ENCODE assay signal across 32 cellular contexts in genomic region chr2:140851258-140851657, GRCh38.
"Had no signal": no experiment of that assay in that cellular context is flagged by ENCODE, and none has a peak within 500 bp of the region (broad histone marks: within the 10 kb centered on the region; RNA-seq: fewer than 3 reads in every experiment).

No MANE protein-coding gene starts in this region.

- H3K4me1 ChIP-seq: SJCRH30 had no signal

- H3K4me1 Mint-ChIP-seq: activated CD4-positive, alpha-beta memory T cell treated with anti-CD3 and anti-CD28 coated beads, Interleukin-2, amount 10 ng/mL, durations not matched to agents 7 days and 5 days; activated CD8-positive, alpha-beta memory T cell treated with anti-CD3 and anti-CD28 coated beads, Interleukin-2, amount 10 ng/mL, durations not matched to agents 7 days and 5 days; activated naive CD8-positive, alpha-beta T cell treated with anti-CD3 and anti-CD28 coated beads for 36 hours; central memory CD8-positive, alpha-beta T cell had no signal

- H3K4me3 Mint-ChIP-seq: activated CD4-positive, alpha-beta memory T cell treated with anti-CD3 and anti-CD28 coated beads, Interleukin-2, amount 10 ng/mL, durations not matched to agents 7 days and 5 days; activated CD8-positive, alpha-beta memory T cell treated with anti-CD3 and anti-CD28 coated beads, Interleukin-2, amount 10 ng/mL, durations not matched to agents 7 days and 5 days; activated naive CD8-positive, alpha-beta T cell treated with anti-CD3 and anti-CD28 coated beads for 36 hours; central memory CD8-positive, alpha-beta T cell had no signal

- H3K9me3 ChIP-seq: MG63, SJCRH30 had no signal

- DNase-seq: activated CD4-positive, alpha-beta memory T cell treated with anti-CD3 and anti-CD28 coated beads, Interleukin-2, amount 10 ng/mL, durations not matched to agents 7 days and 5 days; activated CD4-positive, alpha-beta T cell treated with anti-CD3 and anti-CD28 coated beads for 1 hour; activated CD4-positive, alpha-beta T cell treated with anti-CD3 and anti-CD28 coated beads for 48 hours; activated CD4-positive, CD25-positive, alpha-beta regulatory T cell; activated CD8-positive, alpha-beta memory T cell treated with anti-CD3 and anti-CD28 coated beads for 24 hours; activated CD8-positive, alpha-beta memory T cell treated with anti-CD3 and anti-CD28 coated beads, Interleukin-2, amount 10 ng/mL, durations not matched to agents 7 days and 5 days; activated CD8-positive, alpha-beta memory T cell treated with anti-CD3 and anti-CD28 coated beads, Interleukin-2, amount 50 U/mL, for 48 hours; activated effector memory CD4-positive, alpha-beta T cell treated with Interleukin-2 at 50 U/mL for 16 hours; activated naive CD4-positive, alpha-beta T cell; activated naive CD4-positive, alpha-beta T cell treated with anti-CD3 and anti-CD28 coated beads, Interleukin-2, amount 50 U/mL, for 16 hours; activated naive CD8-positive, alpha-beta T cell treated with anti-CD3 and anti-CD28 coated beads for 36 hours; activated T-cell treated with anti-CD3 and anti-CD28 coated beads, Interleukin-2, amount 50 U/mL, for 48 hours; amniotic stem cell; aorta; brain microvascular endothelial cell; Kasumi-1; KG1; MG63; NCI-H1048; NCI-H1436; NCI-H1694; NCI-H1930; NCI-H345; NCI-H526; NCI-H748 treated with DMSO at 0.1 percent for 48 hours; NK-92 treated with Interleukin-12 subunit alpha and Interleukin-12 subunit beta, amount 100 ng/mL, for 24 hours; SHP77; SJCRH30; T1000; WERI-Rb-1 had no signal

- H3K27me3 ChIP-seq: brain microvascular endothelial cell, MG63, SJCRH30 had no signal

- H3K27me3 Mint-ChIP-seq: activated CD4-positive, alpha-beta memory T cell treated with anti-CD3 and anti-CD28 coated beads, Interleukin-2, amount 10 ng/mL, durations not matched to agents 7 days and 5 days; activated CD8-positive, alpha-beta memory T cell treated with anti-CD3 and anti-CD28 coated beads, Interleukin-2, amount 10 ng/mL, durations not matched to agents 7 days and 5 days; activated naive CD8-positive, alpha-beta T cell treated with anti-CD3 and anti-CD28 coated beads for 36 hours; central memory CD8-positive, alpha-beta T cell had no signal

- H3K27ac Mint-ChIP-seq: activated CD4-positive, alpha-beta memory T cell treated with anti-CD3 and anti-CD28 coated beads, Interleukin-2, amount 10 ng/mL, durations not matched to agents 7 days and 5 days; activated CD8-positive, alpha-beta memory T cell treated with anti-CD3 and anti-CD28 coated beads, Interleukin-2, amount 10 ng/mL, durations not matched to agents 7 days and 5 days; activated naive CD8-positive, alpha-beta T cell treated with anti-CD3 and anti-CD28 coated beads for 36 hours had no signal

- H3K27ac ChIP-seq: brain microvascular endothelial cell, SJCRH30, SK-N-MC, WERI-Rb-1 had no signal

- H3K36me3 Mint-ChIP-seq: activated CD8-positive, alpha-beta memory T cell treated with anti-CD3 and anti-CD28 coated beads, Interleukin-2, amount 10 ng/mL, durations not matched to agents 7 days and 5 days; activated naive CD8-positive, alpha-beta T cell treated with anti-CD3 and anti-CD28 coated beads for 36 hours had no signal

- ATAC-seq: activated CD8-positive, alpha-beta memory T cell treated with anti-CD3 and anti-CD28 coated beads, Interleukin-2, amount 10 ng/mL, durations not matched to agents 7 days and 5 days had no signal

- H3K4me3 ChIP-seq: MG63, SJCRH30, SK-N-MC had no signal

- H3K36me3 ChIP-seq: brain microvascular endothelial cell, MG63, SJCRH30, WERI-Rb-1 had no signal
